In genomic region chr5:148858106-148858505, GRCh38 we compare ENCODE assay signal across 22 cellular contexts. TPM values are rescaled to one million over a fixed set of nuclear protein-coding genes. Genes with fewer than 3 reads are reported as not detected.
DNase-seq lines count a peak whose midpoint lies in the region; ATAC-seq, FAIRE-seq and TF ChIP-seq lines count a peak whose summit lies in the region.
"Had no signal": no experiment of that assay in that cellular context is flagged by ENCODE, and none has a peak within 500 bp of the region (broad histone marks: within the 10 kb centered on the region; RNA-seq: fewer than 3 reads in every experiment).

No MANE protein-coding gene starts in this region.

- DNase-seq in SK-N-SH (no peak), osteocyte (ENCODE audit: extremely low spot score, unreplicated experiment) (no peak), OCI-LY7 (ENCODE audit: low spot score) (no peak), GM19239 (ENCODE audit: insufficient read length, low spot score) (no peak), DMS114 treated with DMSO at 0.1 percent for 48 hours (lab: John Stamatoyannopoulos, UW; ENCODE audit: unreplicated experiment) (no peak)
- no peak for DNase-seq in effector memory CD8-positive, alpha-beta T cell
- no peak for DNase-seq in activated effector memory CD4-positive, alpha-beta T cell treated with Interleukin-2 at 50 U/mL for 16 hours
- DNase-seq: ACHN; activated naive CD4-positive, alpha-beta T cell treated with anti-CD3 and anti-CD28 coated beads, Interleukin-2, amount 10 ng/mL, durations not matched to agents 7 days and 5 days; activated T-cell treated with anti-CD3 and anti-CD28 coated beads, Interleukin-2, amount 50 U/mL, for 48 hours; Caco-2; colonic mucosa; NCI-H1092; NCI-H2107; NCI-H524 treated with DMSO at 0.1 percent for 48 hours; right lobe of liver; RPMI8226 had no signal

- POLR2A ChIA-PET in SK-N-SH (lab: Yijun Ruan, JAX) = no interaction called here
- POLR2A ChIA-PET in OCI-LY7 (lab: Charles Lee) = no interaction called here

- intact Hi-C loops in OCI-LY7 (cut with micrococcal nuclease; ENCODE audit: unreplicated experiment) = no loop called here

- WGBS in SK-N-SH (ENCODE audit: low lambda C conversion rate) = 52% methylated on average over 2 of the region's 2 CpGs

- no peaks in the 10 kb centered on the region for H3K27me3 Mint-ChIP-seq in effector memory CD8-positive, alpha-beta T cell
- H3K27me3 Mint-ChIP-seq in osteocyte (ENCODE audit: unreplicated experiment) = no peaks in the 10 kb centered on the region

- no peak for FAIRE-seq in GM19239 (lab: Jason Lieb, UNC)
- FAIRE-seq: islet of Langerhans, urothelium cell line had no signal

- H3K4me2 ChIP-seq in BLaER1 (peak overlapping the region; percentile 75), SK-N-SH (no peak overlapping the region), OCI-LY7 (ENCODE audit: low read length) (no peak overlapping the region)

- H3K27me3 ChIP-seq in BLaER1 (no peaks in the 10 kb centered on the region), SK-N-SH (ENCODE audit: insufficient read depth) (no peaks in the 10 kb centered on the region)
- H3K27me3 ChIP-seq: ascending aorta, colonic mucosa, right lobe of liver had no signal

- CTCF ChIA-PET in SK-N-SH (lab: Yijun Ruan, JAX) (interaction anchor here (1.1 kb wide), 1 partner anchor 140 kb away, joined by 3 read pairs; no protein-coding TSS in a partner anchor), OCI-LY7 (lab: Charles Lee; ENCODE audit: unreplicated experiment) (no interaction called here)

- H3K9ac ChIP-seq in BLaER1 (no peak overlapping the region), SK-N-SH (no peak overlapping the region)

- H3K9me3 ChIP-seq in BLaER1 (peaks cover 5% of the 10 kb centered on the region; the same call in 1 of the 2 replicates), SK-N-SH (no peaks in the 10 kb centered on the region), OCI-LY7 (ENCODE audit: low read length) (no peaks in the 10 kb centered on the region)
- H3K9me3 ChIP-seq: ascending aorta, Caco-2, colonic mucosa, right lobe of liver had no signal

- H3K36me3 ChIP-seq in BLaER1 = no peaks in the 10 kb centered on the region
- H3K36me3 ChIP-seq in SK-N-SH (replicated peaks in 1 of 2; ENCODE audit: control insufficient read depth in 1 of 2, insufficient read depth in 2 of 2, low read length in 1 of 2) = no peaks in the 10 kb centered on the region
- H3K36me3 ChIP-seq in OCI-LY7 (ENCODE audit: insufficient read depth, low read length) = no peaks in the 10 kb centered on the region
- H3K36me3 ChIP-seq: ascending aorta, colonic mucosa, right lobe of liver had no signal

- no TSS peak for BruUV-seq in OCI-LY7 (replicated peaks; lab: Mats Ljungman, UMichigan)

- H3K4me3 ChIP-seq in BLaER1 (no peak overlapping the region), SK-N-SH (ENCODE audit: low read depth in 2 of 2, low read length in 1 of 2) (no peak overlapping the region), OCI-LY7 (ENCODE audit: low read depth, low read length, poor library complexity, severe bottlenecking) (no peak overlapping the region)
- H3K4me3 ChIP-seq: ascending aorta, colonic mucosa, lung, right lobe of liver had no signal

- ATAC-seq in effector memory CD8-positive, alpha-beta T cell (replicated peaks) = no peak
- ATAC-seq: right lobe of liver had no signal

- TF ChIP-seq EP300 in SK-N-SH (IDR thresholded peaks at IDR 0.05; ENCODE audit: borderline replicate concordance in 1 of 2, low read depth in 1 of 2, low read length in 1 of 2) = no peak

- H3K9me2 ChIP-seq in SK-N-SH (no peaks in the 10 kb centered on the region), OCI-LY7 (ENCODE audit: insufficient read depth, low read length) (no peaks in the 10 kb centered on the region)

- peaks cover 77 to 89% of the 10 kb centered on the region in 2 donors for H3K4me1 Mint-ChIP-seq in effector memory CD8-positive, alpha-beta T cell (ENCODE audit: low read depth in 2 of 2)
- H3K4me1 Mint-ChIP-seq in osteocyte (ENCODE audit: unreplicated experiment) = peaks cover 45% of the 10 kb centered on the region

- H2AFZ ChIP-seq in SK-N-SH (ENCODE audit: low read depth) (no peak overlapping the region), OCI-LY7 (ENCODE audit: low read length) (no peak overlapping the region)

- no peak for TF ChIP-seq CTCF in SK-N-SH (IDR thresholded peaks at IDR 0.05)
- TF ChIP-seq CTCF in osteocyte (IDR thresholded peaks at IDR 0.05) = no peak
- no peak for TF ChIP-seq CTCF in OCI-LY7 (conservative IDR thresholded peaks at IDR 0.05; ENCODE audit: low read length)

- no peak overlapping the region for H3K27ac ChIP-seq in BLaER1
- H3K27ac ChIP-seq in SK-N-SH (ENCODE audit: low read depth in 2 of 2, low read length in 1 of 2) = no peak overlapping the region
- H3K27ac ChIP-seq in OCI-LY7 (ENCODE audit: low read depth, low read length, poor library complexity, severe bottlenecking) = no peak overlapping the region
- H3K27ac ChIP-seq: ascending aorta, colonic mucosa, right lobe of liver had no signal

- H3F3A ChIP-seq in SK-N-SH (replicated peaks; ENCODE audit: insufficient read depth) = no peaks in the 10 kb centered on the region

- H3K36me3 Mint-ChIP-seq in effector memory CD8-positive, alpha-beta T cell (ENCODE audit: insufficient read depth) = peaks cover 14% of the 10 kb centered on the region
- no peaks in the 10 kb centered on the region for H3K36me3 Mint-ChIP-seq in osteocyte (ENCODE audit: unreplicated experiment)
- H3K36me3 Mint-ChIP-seq: activated naive CD4-positive, alpha-beta T cell treated with anti-CD3 and anti-CD28 coated beads, Interleukin-2, amount 10 ng/mL, durations not matched to agents 7 days and 5 days had no signal

- H4K20me1 ChIP-seq in BLaER1 = no peaks in the 10 kb centered on the region
- no peaks in the 10 kb centered on the region for H4K20me1 ChIP-seq in SK-N-SH (ENCODE audit: insufficient read depth)
- no peaks in the 10 kb centered on the region for H4K20me1 ChIP-seq in OCI-LY7 (ENCODE audit: insufficient read depth, low read length)

- no peak overlapping the region for H3K4me3 Mint-ChIP-seq in effector memory CD8-positive, alpha-beta T cell
- no peak overlapping the region for H3K4me3 Mint-ChIP-seq in osteocyte (ENCODE audit: unreplicated experiment)
- H3K4me3 Mint-ChIP-seq: activated naive CD4-positive, alpha-beta T cell treated with anti-CD3 and anti-CD28 coated beads, Interleukin-2, amount 10 ng/mL, durations not matched to agents 7 days and 5 days had no signal

- no peaks in the 10 kb centered on the region for H3K9me3 Mint-ChIP-seq in effector memory CD8-positive, alpha-beta T cell
- no peaks in the 10 kb centered on the region for H3K9me3 Mint-ChIP-seq in osteocyte (ENCODE audit: unreplicated experiment)
- H3K9me3 Mint-ChIP-seq: activated naive CD4-positive, alpha-beta T cell treated with anti-CD3 and anti-CD28 coated beads, Interleukin-2, amount 10 ng/mL, durations not matched to agents 7 days and 5 days had no signal

- no peak for TF ChIP-seq RAD21 in SK-N-SH (IDR thresholded peaks at IDR 0.05; ENCODE audit: low read length)

- peaks cover 33% of the 10 kb centered on the region for H3K4me1 ChIP-seq in BLaER1
- H3K4me1 ChIP-seq in SK-N-SH (ENCODE audit: control insufficient read depth in 1 of 2, insufficient read depth in 2 of 2, low read depth in 1 of 2, low read length in 1 of 2) = no peaks in the 10 kb centered on the region
- peaks cover 9% of the 10 kb centered on the region for H3K4me1 ChIP-seq in OCI-LY7 (ENCODE audit: insufficient read depth, low read length, poor library complexity, severe bottlenecking)
- H3K4me1 ChIP-seq: ascending aorta, Caco-2, colonic mucosa had no signal

- H3K27ac Mint-ChIP-seq in effector memory CD8-positive, alpha-beta T cell = peak overlapping the region; percentile 94 to 99
- H3K27ac Mint-ChIP-seq in osteocyte (ENCODE audit: unreplicated experiment) = peak overlapping the region; percentile 36
- H3K27ac Mint-ChIP-seq: activated naive CD4-positive, alpha-beta T cell treated with anti-CD3 and anti-CD28 coated beads, Interleukin-2, amount 10 ng/mL, durations not matched to agents 7 days and 5 days had no signal

- H3K79me2 ChIP-seq in SK-N-SH (ENCODE audit: insufficient read depth) (no peaks in the 10 kb centered on the region), OCI-LY7 (ENCODE audit: insufficient read depth, low read depth, low read length) (no peaks in the 10 kb centered on the region)

TF ChIP-seq in SK-N-SH, 30 proteins besides CTCF, POLR2A, EP300 and RAD21:
- TF ChIP-seq FOSL2 (IDR thresholded peaks at IDR 0.05; ENCODE audit: borderline replicate concordance, low read depth) (0 out of 2 replicates have a peak, but pooled peaks have one; percentile 6), REST (IDR thresholded peaks at IDR 0.05; ENCODE audit: low read depth, low read length) (no peak)
TF ChIP-seq in SK-N-SH: peak in this region for 1.

RNA-seq across cellular contexts. Expression of gene ADRB2, which starts 31.7 kb away (rescaled TPM):
- polyA plus RNA-seq in SK-N-SH (2012; rRNA removed) = 1.0 and 1.2 TPM in 2 replicates
- polyA plus RNA-seq in SK-N-SH (2012; cell fraction: cytosol; rRNA removed) = 0.66 and 0.71 TPM in 2 replicates
- polyA plus RNA-seq in SK-N-SH (2012; cell fraction: nucleus; rRNA removed) = 1.2 and 1.4 TPM in 2 replicates
- 6.6 and 7.1 TPM in 2 replicates for total RNA-seq in osteocyte
- total RNA-seq in OCI-LY7 (2014; rRNA removed; shearing (Covaris generic)) = 14.6 and 16.8 TPM in 2 replicates
- total RNA-seq in OCI-LY7 (2022) = 4.4 and 4.6 TPM in 2 replicates
- total RNA-seq: Caco-2 had no signal
